In genomic region chr4:155208258-155209054, GRCh38 we compare ENCODE assay signal across 12 cellular contexts. TPM values are rescaled to one million over a fixed set of nuclear protein-coding genes. Genes with fewer than 3 reads are reported as not detected.
A peak's percentile ranks its signal among the peaks of the same experiment; 100 is the strongest.
DNase-seq lines count a peak whose midpoint lies in the region; ATAC-seq and TF ChIP-seq lines count a peak whose summit lies in the region.
"Had no signal": no experiment of that assay in that cellular context is flagged by ENCODE, and none has a peak within 500 bp of the region (broad histone marks: within the 10 kb centered on the region; RNA-seq: fewer than 3 reads in every experiment).

TSS of gene NPY2R (plus strand) at chr4:155208636. CDS start at chr4:155213940, 5,304 bp downstream.

- H3K27me3 Mint-ChIP-seq in T-helper 2 cell treated with Interferon-gamma antibody and Interleukin-4, amounts not matched to agents 5 μg/mL and 100 μg/mL, for 36 hours (ENCODE audit: low read depth), result peaks cover 38% of the 10 kb centered on the region

- peaks cover 0 to 17% (median 16%) of the 10 kb centered on the region in 4 donors for H3K4me1 ChIP-seq in sigmoid colon

- DNase-seq in astrocyte of the hippocampus (ENCODE audit: low read depth, low spot score) (peak; percentile 64), iPS-NIHi7 (ENCODE audit: extremely low spot score) (peak; percentile 48), sigmoid colon (peak; percentile 56), pons (ENCODE audit: low spot score) (no peak), sciatic nerve (ENCODE audit: low spot score) (no peak)
- DNase-seq in T-helper 2 cell treated with Interferon-gamma antibody and Interleukin-4, amounts not matched to agents 5 μg/mL and 100 μg/mL, for 36 hours (ENCODE audit: low spot score), result no peak
- DNase-seq: activated effector memory CD4-positive, alpha-beta T cell treated with anti-CD3 and anti-CD28 coated beads, Interleukin-2, amount 50 U/mL, for 16 hours; DMS79; naive thymus-derived CD8-positive, alpha-beta T cell had no signal

- H3K4me3 ChIP-seq in sigmoid colon, result peak within 1 kb of the TSS in 3 of 4 donors; percentile 16 to 37 (median 24)

- H3K4me3 Mint-ChIP-seq in T-helper 2 cell treated with Interferon-gamma antibody and Interleukin-4, amounts not matched to agents 5 μg/mL and 100 μg/mL, for 36 hours, result no peak within 1 kb of the TSS
- H3K4me3 Mint-ChIP-seq: naive thymus-derived CD8-positive, alpha-beta T cell had no signal

- peaks cover 12 to 46% (median 17%) of the 10 kb centered on the region in 3 donors for H3K27me3 ChIP-seq in sigmoid colon

- no peaks in the 10 kb centered on the region for H3K4me1 Mint-ChIP-seq in T-helper 2 cell treated with Interferon-gamma antibody and Interleukin-4, amounts not matched to agents 5 μg/mL and 100 μg/mL, for 36 hours (ENCODE audit: low read depth)
- H3K4me1 Mint-ChIP-seq: naive thymus-derived CD8-positive, alpha-beta T cell had no signal

- no peaks in the 10 kb centered on the region for H3K9me3 ChIP-seq in sigmoid colon

- no peak for TF ChIP-seq EP300 in sigmoid colon (IDR thresholded peaks at IDR 0.05)

- H3K27ac Mint-ChIP-seq in T-helper 2 cell treated with Interferon-gamma antibody and Interleukin-4, amounts not matched to agents 5 μg/mL and 100 μg/mL, for 36 hours, result no peak within 1 kb of the TSS
- H3K27ac Mint-ChIP-seq: naive thymus-derived CD8-positive, alpha-beta T cell had no signal

- H3K36me3 Mint-ChIP-seq in T-helper 2 cell treated with Interferon-gamma antibody and Interleukin-4, amounts not matched to agents 5 μg/mL and 100 μg/mL, for 36 hours (ENCODE audit: low read depth), result no peaks in the 10 kb centered on the region
- H3K36me3 Mint-ChIP-seq: naive thymus-derived CD8-positive, alpha-beta T cell had no signal

- TF ChIP-seq POLR2A in sigmoid colon (IDR thresholded peaks at IDR 0.05), result no peak

- H3K9me3 Mint-ChIP-seq in T-helper 2 cell treated with Interferon-gamma antibody and Interleukin-4, amounts not matched to agents 5 μg/mL and 100 μg/mL, for 36 hours, result no peaks in the 10 kb centered on the region

- intact Hi-C loops in sigmoid colon (cut with DNase I), result no loop called here
- intact Hi-C loops in sciatic nerve (cut with DNase I), result no loop called here

- ATAC-seq in HG02884 (IDR thresholded peaks at IDR 0.05; ENCODE audit: unreplicated experiment), result no peak
- no peak for ATAC-seq in sciatic nerve
- ATAC-seq: naive thymus-derived CD8-positive, alpha-beta T cell had no signal

- WGBS in sigmoid colon, 2 donors, result 5 to 7% methylated on average over 55 of the region's 55 CpGs

- H3K27ac ChIP-seq in sigmoid colon, result no peak within 1 kb of the TSS
- H3K27ac ChIP-seq: epithelial cell of prostate had no signal

- no peaks in the 10 kb centered on the region for H3K36me3 ChIP-seq in sigmoid colon

- TF ChIP-seq CTCF in GM12874 (IDR thresholded peaks at IDR 0.05; ENCODE audit: insufficient read depth, low read depth, low read length) (peak; percentile 19; the same call in 1 of the 2 replicates), sigmoid colon (IDR thresholded peaks at IDR 0.05) (no peak)

RNA-seq across cellular contexts. Expression of gene NPY2R, which starts in this region (rescaled TPM):
- 1 to 10 TPM in 1 of 4 donors, under 1 TPM in 3; 0.28 to 2.1 (median 0.64) TPM for total RNA-seq in sigmoid colon
- 1 to 10 TPM in 1 of 3 donors, not detected in 2; 3.0 TPM for polyA plus RNA-seq in sigmoid colon
- total RNA-seq in sciatic nerve, result not detected
- total RNA-seq: naive thymus-derived CD8-positive, alpha-beta T cell had no signal
- polyA plus RNA-seq: naive thymus-derived CD8-positive, alpha-beta T cell had no signal

Comparison
In these comparisons a context has a peak if more than half of its experiments do, and no peak if none do; other contexts are left out.
1. DNase-seq: peak in astrocyte of the hippocampus (single experiment), iPS-NIHi7 (single experiment) and sigmoid colon (single experiment); none in pons (single experiment), T-helper 2 cell treated with Interferon-gamma antibody and Interleukin-4, amounts not matched to agents 5 μg/mL and 100 μg/mL, for 36 hours (single experiment) and sciatic nerve (single experiment).